Comparison of ENCODE assay signal across 31 cellular contexts in the genomic region with DNA sequence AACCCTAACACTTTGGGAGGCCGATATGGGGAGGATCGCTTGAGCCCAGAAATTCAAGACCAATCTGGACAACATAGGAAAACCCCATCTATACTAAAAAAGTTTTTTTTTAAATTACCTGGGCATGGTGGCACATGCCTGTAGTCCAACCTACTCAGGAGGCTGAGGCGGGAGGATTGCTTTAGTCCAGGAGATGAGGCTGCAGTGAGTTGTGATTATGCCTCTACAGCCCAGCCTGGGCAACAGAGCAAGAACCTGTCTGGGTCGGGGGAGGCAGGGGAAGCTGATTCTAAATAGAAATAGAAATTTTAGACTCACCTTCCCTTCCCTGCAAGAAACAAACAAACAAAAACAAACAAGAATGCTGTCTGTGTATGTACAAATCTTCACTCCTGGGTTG. TPM values are rescaled to one million over a fixed set of nuclear protein-coding genes. Genes with fewer than 3 reads are reported as not detected.
"Had no signal": no experiment of that assay in that cellular context is flagged by ENCODE, and none has a peak within 500 bp of the region (broad histone marks: within the 10 kb centered on the region; RNA-seq: fewer than 3 reads in every experiment).

No MANE protein-coding gene starts in this region.

- DNase-seq: colonic mucosa; cortex of kidney; dermis blood vessel endothelial cell; effector CD4-positive, alpha-beta T cell; effector CD8-positive, alpha-beta T cell; effector memory CD4-positive, alpha-beta T cell; effector memory CD8-positive, alpha-beta T cell; endodermal cell; erythroblast; esophagus squamous epithelium; foreskin fibroblast; foreskin keratinocyte; foreskin melanocyte; gastrocnemius medialis; glutamatergic neuron; heart left ventricle; heart right ventricle had no signal

- H3K27ac ChIP-seq: colonic mucosa, coronary artery, dorsolateral prefrontal cortex, epithelial cell of prostate, esophagus muscularis mucosa, esophagus squamous epithelium, foreskin keratinocyte, gastrocnemius medialis, gastroesophageal sphincter, heart left ventricle, heart right ventricle had no signal

- H3K4me1 ChIP-seq: colonic mucosa, esophagus muscularis mucosa, esophagus squamous epithelium, foreskin keratinocyte, gastrocnemius medialis, gastroesophageal sphincter, heart left ventricle, heart right ventricle had no signal

- H3K4me3 ChIP-seq: colonic mucosa, coronary artery, dorsolateral prefrontal cortex, esophagus muscularis mucosa, esophagus squamous epithelium, gastrocnemius medialis, gastroesophageal sphincter, heart left ventricle, heart right ventricle had no signal

- H3K9me3 ChIP-seq: colonic mucosa, esophagus muscularis mucosa, esophagus squamous epithelium, gastrocnemius medialis, gastroesophageal sphincter, heart left ventricle, heart right ventricle had no signal

- FAIRE-seq: colon, endometrium, endothelial cell of umbilical vein, frontal cortex had no signal

- H3K27me3 ChIP-seq: colonic mucosa, dorsolateral prefrontal cortex, foreskin keratinocyte, gastrocnemius medialis had no signal

- H3K36me3 ChIP-seq: colonic mucosa, esophagus muscularis mucosa, esophagus squamous epithelium, gastrocnemius medialis, gastroesophageal sphincter, heart left ventricle, heart right ventricle had no signal

- ATAC-seq: effector memory CD8-positive, alpha-beta T cell; esophagus mucosa; foreskin keratinocyte; gastrocnemius medialis; gastroesophageal sphincter; heart left ventricle; heart right ventricle had no signal

RNA-seq across cellular contexts. Expression of gene PRODH, which starts 52.9 kb away (rescaled TPM):
- total RNA-seq: dermis microvascular lymphatic vessel endothelial cell, endothelial cell of umbilical vein, fibroblast of lung, fibroblast of villous mesenchyme, glomerular endothelial cell had no signal
- polyA plus RNA-seq: endothelial cell of umbilical vein had no signal
